In genomic region chr20:5119435-5120188, GRCh38 we compare ENCODE assay signal across 8 cellular contexts. TPM values are rescaled to one million over a fixed set of nuclear protein-coding genes. Genes with fewer than 3 reads are reported as not detected.
A peak's percentile ranks its signal among the peaks of the same experiment; 100 is the strongest.
DNase-seq lines count a peak whose midpoint lies in the region; ATAC-seq and TF ChIP-seq lines count a peak whose summit lies in the region.

PCNA (minus strand) TSS chr20:5119958; CDS start chr20:5119798, 160 bp downstream.

- peaks cover 54% of the 10 kb centered on the region for H3K4me1 Mint-ChIP-seq in activated CD4-positive, alpha-beta T cell treated with anti-CD3 and anti-CD28 coated beads, Interleukin-2, amount 10 ng/mL, durations not matched to agents 24 days and 14 days

- TF ChIP-seq CTCF in BJ (IDR thresholded peaks at IDR 0.05; ENCODE audit: insufficient read depth, low read depth, low read length) = no peak
- TF ChIP-seq CTCF in colonic mucosa (IDR thresholded peaks at IDR 0.05) = no peak

- H3K9ac ChIP-seq in colonic mucosa (ENCODE audit: low read depth in 2 of 2, low read length in 2 of 2) = peak within 1 kb of the TSS; percentile 77 to 97

- H3K27me3 Mint-ChIP-seq in activated CD4-positive, alpha-beta T cell treated with anti-CD3 and anti-CD28 coated beads, Interleukin-2, amount 10 ng/mL, durations not matched to agents 24 days and 14 days = no peaks in the 10 kb centered on the region

- H3K36me3 ChIP-seq in BJ (ENCODE audit: control insufficient read depth, insufficient read depth, low read length) = peaks cover 4% of the 10 kb centered on the region; the same call in 1 of the 2 replicates
- no peaks in the 10 kb centered on the region for H3K36me3 ChIP-seq in colonic mucosa

- H3K9me3 ChIP-seq in colonic mucosa = no peaks in the 10 kb centered on the region

- peak within 1 kb of the TSS; percentile 98 for H3K27ac Mint-ChIP-seq in activated CD4-positive, alpha-beta T cell treated with anti-CD3 and anti-CD28 coated beads, Interleukin-2, amount 10 ng/mL, durations not matched to agents 24 days and 14 days

- CTCF ChIA-PET in BJ (lab: Yijun Ruan, JAX) = interaction anchor here (0.6 to 2.9 kb wide), 6 partner anchors 9 to 103 kb away, joined by 3 to 20 read pairs (median 4); no protein-coding TSS in a partner anchor

- ATAC-seq in GM19324 (IDR thresholded peaks at IDR 0.05; ENCODE audit: low FRiP score, unreplicated experiment) (peak; percentile 98), HG03469 (IDR thresholded peaks at IDR 0.05; ENCODE audit: unreplicated experiment) (peak; percentile 86)

- H3K4me1 ChIP-seq in colonic mucosa = peaks cover 8% of the 10 kb centered on the region

- peaks cover 48% of the 10 kb centered on the region for H3K36me3 Mint-ChIP-seq in activated CD4-positive, alpha-beta T cell treated with anti-CD3 and anti-CD28 coated beads, Interleukin-2, amount 10 ng/mL, durations not matched to agents 24 days and 14 days (ENCODE audit: low read depth)

- no peaks in the 10 kb centered on the region for H3K9me3 Mint-ChIP-seq in activated CD4-positive, alpha-beta T cell treated with anti-CD3 and anti-CD28 coated beads, Interleukin-2, amount 10 ng/mL, durations not matched to agents 24 days and 14 days

- H3K4me3 Mint-ChIP-seq in activated CD4-positive, alpha-beta T cell treated with anti-CD3 and anti-CD28 coated beads, Interleukin-2, amount 10 ng/mL, durations not matched to agents 24 days and 14 days = peak within 1 kb of the TSS; percentile 96

- intact Hi-C loops in activated CD4-positive, alpha-beta T cell treated with anti-CD3 and anti-CD28 coated beads, Interleukin-2, amount 10 ng/mL, durations not matched to agents 24 days and 14 days (cut with micrococcal nuclease) = loop anchor here (1.0 to 10.0 kb wide), 3 partner anchors 8 to 725 kb away; partner anchors contain the start of gene CDS2
- intact Hi-C loops in colonic mucosa (cut with DNase I) = loop anchor here (10.0 kb wide), 1 partner anchor 325 kb away; no protein-coding TSS in a partner anchor

- H3K4me3 ChIP-seq in BJ (ENCODE audit: low read depth, low read length) = peak within 1 kb of the TSS; percentile 100
- peak within 1 kb of the TSS; percentile 72 for H3K4me3 ChIP-seq in colonic mucosa

- POLR2A ChIA-PET in BJ (lab: Charles Lee) = interaction anchor here (0.6 kb wide), 1 partner anchor 16 kb away, joined by 3 read pairs; no protein-coding TSS in a partner anchor

- H3K27ac ChIP-seq in colonic mucosa (peak within 1 kb of the TSS; percentile 89), layer of hippocampus (ENCODE audit: low read depth, low read length) (peak within 1 kb of the TSS; percentile 91)

- DNase-seq in BJ (ENCODE audit: low read depth) (peak; percentile 88), NCI-H526 treated with DMSO at 0.1 percent for 48 hours (lab: John Stamatoyannopoulos, UW) (peak; percentile 98), colonic mucosa (peak; percentile 99)
- peak; percentile 99 for DNase-seq in activated CD4-positive, alpha-beta T cell treated with anti-CD3 and anti-CD28 coated beads, Interleukin-2, amount 10 ng/mL, durations not matched to agents 24 days and 14 days
- DNase-seq in stimulated activated CD4-positive, alpha-beta T cell treated with anti-CD3 and anti-CD28 coated beads, Interleukin-1b, Interleukin-23, amount 100 ng/mL, for 4 hours (ENCODE audit: low read depth in 2 of 2) = peak; percentile 88 to 93

- H3K27me3 ChIP-seq in BJ (ENCODE audit: control insufficient read depth, insufficient read depth, low read length) (no peaks in the 10 kb centered on the region), colonic mucosa (no peaks in the 10 kb centered on the region), layer of hippocampus (ENCODE audit: control insufficient read depth, insufficient read depth, low read length) (no peaks in the 10 kb centered on the region)

RNA-seq across cellular contexts. Expression of gene PCNA, which starts in this region (rescaled TPM):
- polyA plus RNA-seq in BJ (2011; rRNA removed) = 78.2 and 94.6 TPM in 2 replicates
- 70.6 and 106 TPM in 2 replicates for polyA minus RNA-seq in BJ (2011; rRNA and poly(A)+ RNA removed)
- 532 TPM in 2 replicates for total RNA-seq in activated CD4-positive, alpha-beta T cell treated with anti-CD3 and anti-CD28 coated beads, Interleukin-2, amount 10 ng/mL, durations not matched to agents 24 days and 14 days
- 100 to 1,000 TPM in 1 of 2 donors, 10 to 100 TPM in 1; 59.0 to 204 TPM for total RNA-seq in colonic mucosa

Comparison
In these comparisons a context has a peak if more than half of its experiments do, and no peak if none do; other contexts are left out.
1. Peak in every context shown above with its lines: DNase-seq, ATAC-seq, H3K4me3 ChIP-seq and H3K27ac ChIP-seq.